Comparison of ENCODE assay signal across 8 cellular contexts in genomic region chr20:45971675-45972499, GRCh38.
DNase-seq lines count a peak whose midpoint lies in the region; ATAC-seq and TF ChIP-seq lines count a peak whose summit lies in the region.

ZNF335 (minus strand) TSS chr20:45972203; CDS start chr20:45971410, 793 bp downstream.

- TF ChIP-seq CTCF in AG10803 (conservative IDR thresholded peaks at IDR 0.05; ENCODE audit: low read length), result no peak

- H3K4me1 Mint-ChIP-seq in central memory CD8-positive, alpha-beta T cell, result peaks cover 23% of the 10 kb centered on the region

- ATAC-seq in GM19025 (IDR thresholded peaks at IDR 0.05; ENCODE audit: low read depth, unreplicated experiment), result peak; percentile 65
- ATAC-seq in HG03342 (IDR thresholded peaks at IDR 0.05; ENCODE audit: unreplicated experiment), result peak; percentile 72
- ATAC-seq in central memory CD8-positive, alpha-beta T cell (replicated peaks; ENCODE audit: extremely low read depth, poor library complexity, severe bottlenecking), result peak; percentile 81

- peaks cover 47% of the 10 kb centered on the region for H3K36me3 Mint-ChIP-seq in central memory CD8-positive, alpha-beta T cell (ENCODE audit: insufficient read depth)

- H3K4me3 Mint-ChIP-seq in central memory CD8-positive, alpha-beta T cell, result peak within 1 kb of the TSS; percentile 85

- H3K4me3 ChIP-seq in AG10803 (ENCODE audit: low read length), result peak within 1 kb of the TSS; percentile 99

- no peaks in the 10 kb centered on the region for H3K27me3 Mint-ChIP-seq in central memory CD8-positive, alpha-beta T cell

- H3K27ac Mint-ChIP-seq in central memory CD8-positive, alpha-beta T cell (ENCODE audit: low read depth), result peak within 1 kb of the TSS; percentile 100

- no peaks in the 10 kb centered on the region for H3K9me3 Mint-ChIP-seq in central memory CD8-positive, alpha-beta T cell

- DNase-seq in AG10803 (ENCODE audit: low read depth) (peak; percentile 96), NCI-H446 (lab: John Stamatoyannopoulos, UW) (peak; percentile 96 to 97), iris pigment epithelial cell (ENCODE audit: low read depth) (peak; percentile 95)
- DNase-seq in activated CD4-positive, CD25-positive, alpha-beta regulatory T cell treated with anti-CD3 and anti-CD28 coated beads, Interleukin-2, amount 50 U/mL, for 16 hours (ENCODE audit: low read depth, low spot score), result peak; percentile 89
- DNase-seq in central memory CD8-positive, alpha-beta T cell (ENCODE audit: low spot score in 2 of 2), result peak; percentile 96 to 97
- DNase-seq in stimulated activated CD4-positive, alpha-beta T cell treated with anti-CD3 and anti-CD28 coated beads, Interleukin-12 subunit alpha, Interleukin-12 subunit beta, amount 100 ng/mL, for 4 hours, result peak; percentile 93

Comparison
In these comparisons a context has a peak if more than half of its experiments do, and no peak if none do; other contexts are left out.
1. Peak in every context shown above with its lines: DNase-seq, ATAC-seq and H3K4me3 ChIP-seq.